ENCODE assay signal across 8 cellular contexts in genomic region chr4:42150653-42151567, GRCh38. TPM values are rescaled to one million over a fixed set of nuclear protein-coding genes. Genes with fewer than 3 reads are reported as not detected.
A peak's percentile ranks its signal among the peaks of the same experiment; 100 is the strongest.
DNase-seq lines count a peak whose midpoint lies in the region; ATAC-seq lines count a peak whose summit lies in the region.

No MANE protein-coding gene starts in this region.

- peak overlapping the region; percentile 86 for H3K4me3 ChIP-seq in GM08714 (ENCODE audit: low read length)

- peak in 1 of 2 donors; percentile 9 for DNase-seq in activated T-cell treated with anti-CD3 and anti-CD28 coated beads, Interleukin-2, amount 50 U/mL, for 72 hours
- DNase-seq in naive thymus-derived CD8-positive, alpha-beta T cell: peak in 3 of 10 donors; percentile 1 to 5 (median 1)
- DNase-seq in SIG-M5 (lab: John Stamatoyannopoulos, UW): no peak
- DNase-seq in NCI-H2196 treated with DMSO at 0.1 percent for 48 hours (lab: John Stamatoyannopoulos, UW; ENCODE audit: unreplicated experiment): no peak
- DNase-seq in LoVo (ENCODE audit: low spot score): no peak

- no peaks in the 10 kb centered on the region for H3K9me3 Mint-ChIP-seq in activated T-cell treated with anti-CD3 and anti-CD28 coated beads, Interleukin-2, amount 50 U/mL, for 72 hours
- peaks cover 0 to 4% (median 0%) of the 10 kb centered on the region in 9 donors for H3K9me3 Mint-ChIP-seq in naive thymus-derived CD8-positive, alpha-beta T cell

- H3K27ac Mint-ChIP-seq in activated T-cell treated with anti-CD3 and anti-CD28 coated beads, Interleukin-2, amount 50 U/mL, for 72 hours: no peak overlapping the region
- H3K27ac Mint-ChIP-seq in naive thymus-derived CD8-positive, alpha-beta T cell: peak overlapping the region in 3 of 10 donors; percentile 75 to 90 (median 82)

- peak overlapping the region; percentile 78 to 89 for H3K4me3 Mint-ChIP-seq in activated T-cell treated with anti-CD3 and anti-CD28 coated beads, Interleukin-2, amount 50 U/mL, for 72 hours
- H3K4me3 Mint-ChIP-seq in naive thymus-derived CD8-positive, alpha-beta T cell: peak overlapping the region; percentile 64 to 99 (median 88)

- H3K36me3 Mint-ChIP-seq in activated T-cell treated with anti-CD3 and anti-CD28 coated beads, Interleukin-2, amount 50 U/mL, for 72 hours (ENCODE audit: insufficient read depth in 2 of 2): peaks cover 2 to 6% of the 10 kb centered on the region in 2 donors
- H3K36me3 Mint-ChIP-seq in naive thymus-derived CD8-positive, alpha-beta T cell: peaks cover 0 to 4% (median 2%) of the 10 kb centered on the region in 3 donors

- peaks cover 10% of the 10 kb centered on the region for H3K4me1 Mint-ChIP-seq in activated T-cell treated with anti-CD3 and anti-CD28 coated beads, Interleukin-2, amount 50 U/mL, for 72 hours (ENCODE audit: low read depth)
- peaks cover 6 to 22% (median 18%) of the 10 kb centered on the region in 4 donors for H3K4me1 Mint-ChIP-seq in naive thymus-derived CD8-positive, alpha-beta T cell

- POLR2A ChIA-PET in naive thymus-derived CD8-positive, alpha-beta T cell (lab: Charles Lee): no interaction called here

- ATAC-seq in GM19438 (IDR thresholded peaks at IDR 0.05; ENCODE audit: low read depth, unreplicated experiment) (peak; percentile 33), HG03378 (IDR thresholded peaks at IDR 0.05; ENCODE audit: unreplicated experiment) (peak; percentile 34)
- peak in 1 of 2 donors; percentile 29 for ATAC-seq in activated T-cell treated with anti-CD3 and anti-CD28 coated beads, Interleukin-2, amount 50 U/mL, for 72 hours (replicated peaks in 1 of 2)
- peak in 1 of 2 donors; percentile 22 for ATAC-seq in naive thymus-derived CD8-positive, alpha-beta T cell

- H3K27me3 Mint-ChIP-seq in activated T-cell treated with anti-CD3 and anti-CD28 coated beads, Interleukin-2, amount 50 U/mL, for 72 hours (ENCODE audit: low read depth): peaks cover 62% of the 10 kb centered on the region
- peaks cover 36 to 60% (median 42%) of the 10 kb centered on the region in 5 donors for H3K27me3 Mint-ChIP-seq in naive thymus-derived CD8-positive, alpha-beta T cell

RNA-seq across cellular contexts. Expression of gene BEND4, which starts 1.5 kb away (rescaled TPM):
- under 1 TPM; 0.41 to 0.53 TPM for total RNA-seq in activated T-cell treated with anti-CD3 and anti-CD28 coated beads, Interleukin-2, amount 50 U/mL, for 72 hours
- under 1 TPM; 0.49 to 0.85 TPM for total RNA-seq in naive thymus-derived CD8-positive, alpha-beta T cell
- under 1 TPM; 0.07 to 0.31 (median 0.20) TPM for polyA plus RNA-seq in naive thymus-derived CD8-positive, alpha-beta T cell
